ENCODE assay signal across 8 cellular contexts in genomic region chr13:48304132-48304876, GRCh38. TPM values are rescaled to one million over a fixed set of nuclear protein-coding genes. Genes with fewer than 3 reads are reported as not detected.
A peak's percentile ranks its signal among the peaks of the same experiment; 100 is the strongest.
DNase-seq lines count a peak whose midpoint lies in the region; ATAC-seq lines count a peak whose summit lies in the region.

No MANE protein-coding gene starts in this region.

- peak overlapping the region; percentile 87 to 90 for H3K4me3 Mint-ChIP-seq in stimulated activated naive B cell treated with anti-CD40 and anti-IgM and Interleukin-4, amounts not matched to agents 10 μg/mL and 1 μg/mL and 100 μg/mL, for 72 hours

- H3K27ac Mint-ChIP-seq in stimulated activated naive B cell treated with anti-CD40 and anti-IgM and Interleukin-4, amounts not matched to agents 10 μg/mL and 1 μg/mL and 100 μg/mL, for 72 hours, result peak overlapping the region; percentile 100

- peaks cover 14 to 38% of the 10 kb centered on the region in 2 donors for H3K4me1 Mint-ChIP-seq in stimulated activated naive B cell treated with anti-CD40 and anti-IgM and Interleukin-4, amounts not matched to agents 10 μg/mL and 1 μg/mL and 100 μg/mL, for 72 hours

- H3K9me3 Mint-ChIP-seq in stimulated activated naive B cell treated with anti-CD40 and anti-IgM and Interleukin-4, amounts not matched to agents 10 μg/mL and 1 μg/mL and 100 μg/mL, for 72 hours, result no peaks in the 10 kb centered on the region

- H3K27me3 Mint-ChIP-seq in stimulated activated naive B cell treated with anti-CD40 and anti-IgM and Interleukin-4, amounts not matched to agents 10 μg/mL and 1 μg/mL and 100 μg/mL, for 72 hours, result no peaks in the 10 kb centered on the region

- DNase-seq in NCI-H1417 (lab: John Stamatoyannopoulos, UW) (peak in 2 of 3 experiments; percentile 54 to 55), NCI-H1417 treated with DMSO at 0.1 percent for 48 hours (lab: John Stamatoyannopoulos, UW) (no peak), SIG-M5 treated with dmso at 0.1 percent for 504 hours (lab: John Stamatoyannopoulos, UW; ENCODE audit: unreplicated experiment) (peak; percentile 90), cerebellum (ENCODE audit: low spot score) (peak; percentile 35), kidney tubule cell (ENCODE audit: low spot score) (peak; percentile 43)
- peak; percentile 73 for DNase-seq in stimulated activated naive B cell treated with anti-CD40 and anti-IgM and Interleukin-4, amounts not matched to agents 10 μg/mL and 1 μg/mL and 100 μg/mL, for 72 hours

- ATAC-seq in GM19395 (IDR thresholded peaks at IDR 0.05; ENCODE audit: unreplicated experiment), result peak; percentile 84
- peak; percentile 76 for ATAC-seq in HG03378 (IDR thresholded peaks at IDR 0.05; ENCODE audit: unreplicated experiment)
- ATAC-seq in stimulated activated naive B cell treated with anti-CD40 and anti-IgM and Interleukin-4, amounts not matched to agents 10 μg/mL and 1 μg/mL and 100 μg/mL, for 72 hours (replicated peaks), result peak; percentile 82 to 83

- H3K36me3 Mint-ChIP-seq in stimulated activated naive B cell treated with anti-CD40 and anti-IgM and Interleukin-4, amounts not matched to agents 10 μg/mL and 1 μg/mL and 100 μg/mL, for 72 hours, result peaks cover 24 to 27% of the 10 kb centered on the region in 2 donors

RNA-seq across cellular contexts. Expression of gene RB1, which starts 0.8 kb away (rescaled TPM):
- total RNA-seq in cerebellum, result 37.9 TPM
